ENCODE assay signal across 8 cellular contexts in the genomic region with DNA sequence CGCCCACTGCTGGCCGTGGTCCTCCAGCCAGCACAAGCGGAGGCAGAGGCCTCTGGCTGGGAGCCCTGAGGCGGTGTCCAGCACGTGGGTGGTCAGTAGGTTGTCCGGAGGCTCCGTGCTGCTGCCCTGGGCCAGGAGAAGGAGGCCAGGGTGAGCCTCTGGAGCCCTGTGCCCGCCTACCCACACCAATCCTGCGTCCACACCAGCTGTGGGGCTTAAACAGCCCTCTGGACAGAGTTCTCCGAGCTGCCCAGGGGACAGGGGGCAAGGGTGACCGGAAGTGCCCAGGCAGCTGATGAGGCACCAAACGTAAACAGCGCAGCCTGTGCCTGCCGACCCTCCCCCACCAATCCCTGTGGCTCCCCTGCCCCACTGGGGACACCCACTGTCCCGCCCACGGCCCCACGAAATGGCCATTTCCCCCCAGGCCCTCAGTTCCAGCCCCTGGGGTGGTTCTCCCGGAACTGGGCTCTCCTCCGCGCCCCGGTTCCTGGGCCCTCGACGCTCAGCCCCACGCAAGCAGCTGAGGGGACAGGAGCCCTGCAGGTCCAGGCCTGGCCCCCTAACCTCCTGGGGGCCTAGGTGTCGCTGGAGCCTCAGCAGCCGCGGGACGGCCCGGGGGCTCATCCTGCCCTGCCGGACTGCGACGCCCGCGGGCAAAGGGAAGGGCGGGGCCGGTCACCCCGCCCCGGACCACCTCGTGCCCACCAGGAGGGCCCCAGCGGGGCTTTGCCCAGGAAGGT. TPM values are rescaled to one million over a fixed set of nuclear protein-coding genes. Genes with fewer than 3 reads are reported as not detected.
DNase-seq lines count a peak whose midpoint lies in the region; ATAC-seq, FAIRE-seq and TF ChIP-seq lines count a peak whose summit lies in the region.

No MANE protein-coding gene starts in this region.

- intact Hi-C loops in Calu3 (cut with micrococcal nuclease; ENCODE audit: unreplicated experiment), result no loop called here

- peak; percentile 52 for DNase-seq in Calu3
- DNase-seq in SK-N-DZ (ENCODE audit: low spot score), result peak; percentile 39
- DNase-seq in frontal cortex (ENCODE audit: low spot score in 2 of 2), result peak; percentile 31 to 63
- DNase-seq in COLO668 (lab: John Stamatoyannopoulos, UW; ENCODE audit: unreplicated experiment), result no peak
- no peak for DNase-seq in AML-193 (lab: John Stamatoyannopoulos, UW)

- peaks cover 9 to 11% of the 10 kb centered on the region in 2 experiments for H3K4me1 ChIP-seq in neutrophil (ENCODE audit: control insufficient read depth in 1 of 2, insufficient read depth in 1 of 2, low read depth in 1 of 2, low read length in 1 of 2)

- ATAC-seq in HG03432 (IDR thresholded peaks at IDR 0.05; ENCODE audit: unreplicated experiment) (no peak), HG03342 (IDR thresholded peaks at IDR 0.05; ENCODE audit: unreplicated experiment) (no peak)

- no peak for TF ChIP-seq CTCF in Calu3 (IDR thresholded peaks at IDR 0.05; ENCODE audit: unreplicated experiment)
- no peak for TF ChIP-seq CTCF in neutrophil (IDR thresholded peaks at IDR 0.05)

- peaks cover 27% of the 10 kb centered on the region for H3K4me1 Mint-ChIP-seq in Calu3 (ENCODE audit: low read depth, unreplicated experiment)

- H3K4me3 Mint-ChIP-seq in Calu3 (ENCODE audit: low read depth, unreplicated experiment), result peak overlapping the region; percentile 49

- H3K27me3 Mint-ChIP-seq in Calu3 (ENCODE audit: unreplicated experiment), result no peaks in the 10 kb centered on the region

- CTCF ChIA-PET in Calu3 (lab: Charles Lee), result interaction anchor here (0.9 kb wide), 1 partner anchor 28 kb away, joined by 4 read pairs; the partner anchor contains the start of gene DBNDD1

- FAIRE-seq in frontal cortex (lab: Jason Lieb, UNC), result no peak

- H3K4me3 ChIP-seq in neutrophil (ENCODE audit: low read depth in 1 of 2, low read length in 1 of 2), result peak overlapping the region; percentile 30 to 54

- no peaks in the 10 kb centered on the region for H3K9me3 ChIP-seq in neutrophil

- no TSS peak for BruUV-seq in Calu3 (replicated peaks; lab: Mats Ljungman, UMichigan)

- no peaks in the 10 kb centered on the region for H3K36me3 ChIP-seq in neutrophil

- H3K27ac ChIP-seq in neutrophil, result no peak overlapping the region

- peaks cover 43% of the 10 kb centered on the region for H3K27me3 ChIP-seq in neutrophil

- peaks cover 47% of the 10 kb centered on the region for H3K36me3 Mint-ChIP-seq in Calu3 (ENCODE audit: insufficient read depth, unreplicated experiment)

- H3K27ac Mint-ChIP-seq in Calu3 (ENCODE audit: unreplicated experiment), result no peak overlapping the region

- H3K9me3 Mint-ChIP-seq in Calu3 (ENCODE audit: low read depth, unreplicated experiment), result no peaks in the 10 kb centered on the region

RNA-seq across cellular contexts. Expression of gene DBNDD1, which starts 27.9 kb away (rescaled TPM):
- total RNA-seq in Calu3 (2022), result 38.5 and 39.9 TPM in 2 replicates
- polyA plus RNA-seq in SK-N-DZ (2014; cell fraction: cytosol; rRNA removed), result 90.8 and 91.6 TPM in 2 replicates
- polyA plus RNA-seq in SK-N-DZ (2014; cell fraction: nucleus; rRNA removed), result 51.7 and 56.1 TPM in 2 replicates
- 10.6 TPM for total RNA-seq in frontal cortex

RNA-seq across cellular contexts. Expression of gene PRDM7, which starts 30.0 kb away (rescaled TPM):
- total RNA-seq in Calu3 (2022) (not detected in 2 replicates), frontal cortex (not detected)
- not detected in 2 replicates for polyA plus RNA-seq in SK-N-DZ (2014; cell fraction: cytosol; rRNA removed)
- polyA plus RNA-seq in SK-N-DZ (2014; cell fraction: nucleus; rRNA removed), result not detected in 2 replicates

Comparison
In these comparisons a context has a peak if more than half of its experiments do, and no peak if none do; other contexts are left out.
1. DNase-seq: peak in Calu3 (single experiment), SK-N-DZ (single experiment) and frontal cortex (2 of 2); none in COLO668 (single experiment) and AML-193 (0 of 2).